27 cellular contexts compared by ENCODE assay signal in the genomic region with DNA sequence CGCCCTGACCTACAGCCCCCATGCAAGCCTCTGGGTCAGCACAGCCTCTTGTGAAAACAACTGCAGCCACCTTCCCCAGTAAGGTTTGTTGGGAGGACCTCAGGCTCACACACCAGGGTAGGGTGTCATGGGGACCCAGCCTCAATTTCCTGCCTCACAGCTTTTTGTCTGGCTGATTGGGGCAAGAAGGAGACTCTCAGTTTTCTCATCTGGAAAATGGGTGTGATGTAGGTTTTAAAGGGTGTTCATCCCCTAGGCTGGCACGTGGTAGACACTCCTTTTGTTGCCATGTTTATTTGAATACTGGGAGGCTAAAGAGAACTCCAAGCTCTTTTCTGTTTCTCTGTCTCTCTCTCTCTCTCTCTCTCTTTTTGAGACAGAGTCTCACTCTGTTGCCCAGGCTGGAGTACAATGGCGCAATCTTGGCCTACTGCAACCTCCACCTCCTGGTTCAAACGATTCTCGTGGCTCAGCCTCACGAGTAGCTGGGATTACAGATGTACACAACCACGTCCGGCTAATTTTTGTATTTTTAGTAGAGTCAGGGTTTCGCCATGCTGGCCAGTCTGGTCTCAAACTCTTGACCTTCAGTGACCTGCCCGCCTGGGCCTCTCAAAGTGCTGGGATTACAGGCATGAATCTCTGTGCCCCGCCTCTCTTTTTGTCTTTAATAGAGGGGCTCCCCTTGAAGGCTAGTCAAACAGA. TPM values are rescaled to one million over a fixed set of nuclear protein-coding genes. Genes with fewer than 3 reads are reported as not detected.
"Had no signal": no experiment of that assay in that cellular context is flagged by ENCODE, and none has a peak within 500 bp of the region (broad histone marks: within the 10 kb centered on the region; RNA-seq: fewer than 3 reads in every experiment).

No MANE protein-coding gene starts in this region.

- H3K4me2 ChIP-seq: smooth muscle cell had no signal

- H3K27me3 ChIP-seq: gastroesophageal sphincter, right atrium auricular region, stomach had no signal

- ATAC-seq: activated CD4-positive, alpha-beta T cell treated with anti-CD3 and anti-CD28 coated beads for 36 hours; activated CD8-positive, alpha-beta memory T cell treated with anti-CD3 and anti-CD28 coated beads, Interleukin-2, amount 10 ng/mL, durations not matched to agents 7 days and 5 days; activated CD8-positive, alpha-beta T cell treated with anti-CD3 and anti-CD28 coated beads, Interleukin-2, amount 10 ng/mL, durations not matched to agents 7 days and 5 days; activated naive CD4-positive, alpha-beta T cell treated with anti-CD3 and anti-CD28 coated beads, Interleukin-2, amount 50 U/mL, for 72 hours; gastroesophageal sphincter; stimulated activated naive B cell treated with anti-CD40 and anti-IgM and Interleukin-4, amounts not matched to agents 10 μg/mL and 1 μg/mL and 100 μg/mL, for 72 hours had no signal

- DNase-seq: activated CD4-positive, alpha-beta T cell treated with anti-CD3 and anti-CD28 coated beads for 36 hours; activated CD4-positive, CD25-positive, alpha-beta regulatory T cell; activated CD8-positive, alpha-beta memory T cell treated with anti-CD3 and anti-CD28 coated beads, Interleukin-2, amount 10 ng/mL, durations not matched to agents 7 days and 5 days; activated CD8-positive, alpha-beta T cell treated with anti-CD3 and anti-CD28 coated beads, Interleukin-2, amount 10 ng/mL, durations not matched to agents 7 days and 5 days; activated T-cell treated with anti-CD3 and anti-CD28 coated beads, Interleukin-2, amount 50 U/mL, for 48 hours; effector memory CD4-positive, alpha-beta T cell; erythroblast; kidney; left colon; naive B cell; nephron progenitor cell; stimulated activated CD4-positive, alpha-beta T cell treated with anti-CD3 and anti-CD28 coated beads, Interleukin-1b, Interleukin-23, amount 100 ng/mL, for 48 hours; stimulated activated naive B cell treated with anti-CD40 and anti-IgM and Interleukin-4, amounts not matched to agents 10 μg/mL and 1 μg/mL and 100 μg/mL, for 72 hours; stomach; tibial artery had no signal

- H3K4me1 ChIP-seq: gastroesophageal sphincter, right atrium auricular region, tibial artery had no signal

- H3K27ac ChIP-seq: gastroesophageal sphincter, right atrium auricular region, stomach, tibial artery had no signal

- H3K36me3 ChIP-seq: gastroesophageal sphincter, right atrium auricular region, stomach, tibial artery had no signal

- H3K4me3 ChIP-seq: gastroesophageal sphincter, right atrium auricular region, smooth muscle cell, stomach, tibial artery had no signal

RNA-seq across cellular contexts. Expression of gene IRGC, which starts 27.7 kb away (rescaled TPM):
- total RNA-seq: activated CD4-positive, alpha-beta T cell treated with anti-CD3 and anti-CD28 coated beads for 36 hours; activated CD8-positive, alpha-beta memory T cell treated with anti-CD3 and anti-CD28 coated beads, Interleukin-2, amount 10 ng/mL, durations not matched to agents 7 days and 5 days; activated CD8-positive, alpha-beta T cell treated with anti-CD3 and anti-CD28 coated beads, Interleukin-2, amount 10 ng/mL, durations not matched to agents 7 days and 5 days; activated naive CD4-positive, alpha-beta T cell treated with anti-CD3 and anti-CD28 coated beads, Interleukin-2, amount 50 U/mL, for 72 hours; activated T-helper 2 cell treated with anti-CD3 and anti-CD28 coated beads, Interferon-gamma antibody, Interleukin-2, Interleukin-4, amounts not matched to agents 10 μg/mL and 5 μg/mL and 100 μg/mL, durations not matched to agents 14 hours and 24 hours and 36 hours; bronchial epithelial cell; dermis microvascular lymphatic vessel endothelial cell; gastroesophageal sphincter; kidney; left colon; liver; mesothelial cell of epicardium; occipital lobe; pulmonary artery endothelial cell; right atrium auricular region; smooth muscle cell; stomach; ureter had no signal
- polyA plus RNA-seq: liver, smooth muscle cell, stomach had no signal
